Comparison of ENCODE assay signal across 11 cellular contexts in genomic region chr16:27405546-27406451, GRCh38. TPM values are rescaled to one million over a fixed set of nuclear protein-coding genes. Genes with fewer than 3 reads are reported as not detected.
DNase-seq lines count a peak whose midpoint lies in the region; ATAC-seq, FAIRE-seq and TF ChIP-seq lines count a peak whose summit lies in the region.
"Had no signal": no experiment of that assay in that cellular context is flagged by ENCODE, and none has a peak within 500 bp of the region (broad histone marks: within the 10 kb centered on the region; RNA-seq: fewer than 3 reads in every experiment).

No MANE protein-coding gene starts in this region.

- H2AFZ ChIP-seq in HepG2 (ENCODE audit: low read length): no peak overlapping the region
- H2AFZ ChIP-seq: parathyroid adenoma had no signal

- ATAC-seq in HepG2: peak; percentile 11; the same call in 2 of the 3 replicates
- ATAC-seq in right lobe of liver: no peak
- ATAC-seq in activated T-cell treated with anti-CD3 and anti-CD28 coated beads, Interleukin-2, amount 50 U/mL, for 4 hours: peak; percentile 11 to 14
- peak; percentile 48 to 55 for ATAC-seq in natural killer cell treated with Interleukin-12 subunit alpha and Interleukin-12 subunit beta and Interleukin-15 and Interleukin-18, amount 100 ng/mL, for 72 hours
- ATAC-seq in HG03025 (IDR thresholded peaks at IDR 0.05; ENCODE audit: low FRiP score, unreplicated experiment): no peak

- peaks cover 34% of the 10 kb centered on the region for H3K4me1 ChIP-seq in HepG2 (ENCODE audit: insufficient read depth, low read length)
- H3K4me1 ChIP-seq in right lobe of liver: no peaks in the 10 kb centered on the region
- H3K4me1 ChIP-seq in Caco-2: no peaks in the 10 kb centered on the region
- H3K4me1 ChIP-seq: parathyroid adenoma had no signal

- peaks cover 72% of the 10 kb centered on the region for H3K4me1 Mint-ChIP-seq in activated T-cell treated with anti-CD3 and anti-CD28 coated beads, Interleukin-2, amount 50 U/mL, for 4 hours (ENCODE audit: low read depth)
- peaks cover 67 to 76% of the 10 kb centered on the region in 2 donors for H3K4me1 Mint-ChIP-seq in natural killer cell treated with Interleukin-12 subunit alpha and Interleukin-12 subunit beta and Interleukin-15 and Interleukin-18, amount 100 ng/mL, for 72 hours (ENCODE audit: low read depth in 2 of 2)
- peaks cover 6% of the 10 kb centered on the region for H3K4me1 Mint-ChIP-seq in Caco-2 (ENCODE audit: low read depth, unreplicated experiment)

- TF ChIP-seq RAD21 in HepG2 (CRISPR knock-in tag; IDR thresholded peaks at IDR 0.05): no peak

- TF ChIP-seq POLR2A in HepG2 (IDR thresholded peaks at IDR 0.05; ENCODE audit: insufficient read depth in 1 of 2, low read depth in 2 of 2, low read length in 2 of 2) (no peak), right lobe of liver (IDR thresholded peaks at IDR 0.05) (no peak)

- H3K79me2 ChIP-seq in HepG2 (ENCODE audit: insufficient read depth, low read length): no peaks in the 10 kb centered on the region
- H3K79me2 ChIP-seq: parathyroid adenoma had no signal

- in situ Hi-C loops in HepG2 (cut with HindIII; ENCODE audit: extremely low pct_ligation_motif_present, low pct_unique_long_range_greater_than_20kb): no loop called here

- H3K27ac Mint-ChIP-seq in natural killer cell treated with Interleukin-12 subunit alpha and Interleukin-12 subunit beta and Interleukin-15 and Interleukin-18, amount 100 ng/mL, for 72 hours: peak overlapping the region; percentile 90 to 96
- H3K27ac Mint-ChIP-seq in Caco-2 (ENCODE audit: unreplicated experiment): no peak overlapping the region

- CTCF ChIA-PET in HepG2 (lab: Yijun Ruan, JAX; ENCODE audit: low intra/inter-chr PET ratio, low total read pairs) (no interaction called here), Caco-2 (lab: Charles Lee) (no interaction called here)

- no peaks in the 10 kb centered on the region for H3K36me3 ChIP-seq in HepG2 (replicated peaks in 1 of 2; ENCODE audit: control insufficient read depth in 1 of 2, insufficient read depth in 2 of 2, low read length in 2 of 2)
- no peaks in the 10 kb centered on the region for H3K36me3 ChIP-seq in right lobe of liver
- H3K36me3 ChIP-seq in Caco-2 (ENCODE audit: control insufficient read depth, insufficient read depth, low read length): no peaks in the 10 kb centered on the region

- no TSS peak for BruUV-seq in HepG2 (replicated peaks; lab: Mats Ljungman, UMichigan)
- no TSS peak for BruUV-seq in Caco-2 (replicated peaks; lab: Mats Ljungman, UMichigan)

- POLR2A ChIA-PET in HepG2 (lab: Yijun Ruan, JAX): no interaction called here
- POLR2A ChIA-PET in Caco-2 (lab: Charles Lee): no interaction called here

- H4K20me1 ChIP-seq in HepG2 (ENCODE audit: insufficient read depth, low read length): no peaks in the 10 kb centered on the region

- H3K9me3 ChIP-seq in HepG2 (ENCODE audit: low read length): peaks cover 8% of the 10 kb centered on the region; the same call in 1 of the 2 replicates
- H3K9me3 ChIP-seq in right lobe of liver: no peaks in the 10 kb centered on the region
- peaks cover 4% of the 10 kb centered on the region; the same call in 1 of the 2 replicates for H3K9me3 ChIP-seq in Caco-2

- peak overlapping the region; percentile 99 for H3K4me3 Mint-ChIP-seq in activated T-cell treated with anti-CD3 and anti-CD28 coated beads, Interleukin-2, amount 50 U/mL, for 4 hours
- peak overlapping the region; percentile 97 for H3K4me3 Mint-ChIP-seq in natural killer cell treated with Interleukin-12 subunit alpha and Interleukin-12 subunit beta and Interleukin-15 and Interleukin-18, amount 100 ng/mL, for 72 hours
- no peak overlapping the region for H3K4me3 Mint-ChIP-seq in Caco-2 (ENCODE audit: unreplicated experiment)

- TF ChIP-seq CTCF in HepG2 (CRISPR knock-in tag; IDR thresholded peaks at IDR 0.05) (no peak), right lobe of liver (IDR thresholded peaks at IDR 0.05) (no peak), Caco-2 (IDR thresholded peaks at IDR 0.05; ENCODE audit: insufficient read depth in 1 of 2, low read depth in 1 of 2, low read length in 1 of 2, severe bottlenecking in 1 of 2, unreplicated experiment in 1 of 2) (no peak)

- H3K4me3 ChIP-seq in HepG2 (replicated peaks in 1 of 3; ENCODE audit: insufficient read depth in 1 of 3, low read depth in 2 of 3, low read length in 3 of 3): no peak overlapping the region
- H3K4me3 ChIP-seq in right lobe of liver: no peak overlapping the region
- H3K4me3 ChIP-seq in Caco-2 (ENCODE audit: low read depth, low read length): no peak overlapping the region

- H3K9me3 Mint-ChIP-seq in activated T-cell treated with anti-CD3 and anti-CD28 coated beads, Interleukin-2, amount 50 U/mL, for 4 hours: no peaks in the 10 kb centered on the region
- peaks cover 5% of the 10 kb centered on the region for H3K9me3 Mint-ChIP-seq in natural killer cell treated with Interleukin-12 subunit alpha and Interleukin-12 subunit beta and Interleukin-15 and Interleukin-18, amount 100 ng/mL, for 72 hours
- no peaks in the 10 kb centered on the region for H3K9me3 Mint-ChIP-seq in Caco-2 (ENCODE audit: unreplicated experiment)

- no peak overlapping the region for H3K4me2 ChIP-seq in HepG2 (ENCODE audit: low read depth, low read length)

- peaks cover 15 to 55% of the 10 kb centered on the region in 2 experiments for H3K27me3 ChIP-seq in HepG2 (ENCODE audit: control insufficient read depth in 1 of 2, insufficient read depth in 2 of 2, low read length in 2 of 2)
- no peaks in the 10 kb centered on the region for H3K27me3 ChIP-seq in right lobe of liver
- no peaks in the 10 kb centered on the region for H3K27me3 ChIP-seq in Caco-2 (replicated peaks; ENCODE audit: control insufficient read depth, insufficient read depth, low read length)

- no peak overlapping the region for H3K9ac ChIP-seq in HepG2 (ENCODE audit: insufficient read depth, low read depth, low read length)
- H3K9ac ChIP-seq: parathyroid adenoma had no signal

- DNase-seq in HepG2 (ENCODE audit: low spot score) (no peak), right lobe of liver (no peak), Caco-2 (no peak), anterior cingulate cortex (lab: John Stamatoyannopoulos, UW) (no peak), DMS153 treated with DMSO at 0.1 percent for 48 hours (lab: John Stamatoyannopoulos, UW; ENCODE audit: unreplicated experiment) (no peak)
- DNase-seq in activated T-cell treated with anti-CD3 and anti-CD28 coated beads, Interleukin-2, amount 50 U/mL, for 4 hours: peak; percentile 66
- DNase-seq in natural killer cell treated with Interleukin-12 subunit alpha and Interleukin-12 subunit beta and Interleukin-15 and Interleukin-18, amount 100 ng/mL, for 72 hours (ENCODE audit: low spot score): peak; percentile 81
- DNase-seq: NCI-H446 treated with DMSO at 0.1 percent for 48 hours had no signal

- FAIRE-seq in HepG2 (lab: Jason Lieb, UNC): no peak

- TF ChIP-seq EP300 in HepG2 (IDR thresholded peaks at IDR 0.05; ENCODE audit: low read depth in 2 of 2, low read length in 2 of 2) (no peak), HepG2 (CRISPR knock-in tag; IDR thresholded peaks at IDR 0.05; ENCODE audit: borderline replicate concordance) (no peak)

- peaks cover 54% of the 10 kb centered on the region for H3K36me3 Mint-ChIP-seq in activated T-cell treated with anti-CD3 and anti-CD28 coated beads, Interleukin-2, amount 50 U/mL, for 4 hours (ENCODE audit: insufficient read depth)
- peaks cover 11% of the 10 kb centered on the region for H3K36me3 Mint-ChIP-seq in natural killer cell treated with Interleukin-12 subunit alpha and Interleukin-12 subunit beta and Interleukin-15 and Interleukin-18, amount 100 ng/mL, for 72 hours
- H3K36me3 Mint-ChIP-seq in Caco-2 (ENCODE audit: insufficient read depth, unreplicated experiment): no peaks in the 10 kb centered on the region

- H3K27ac ChIP-seq in HepG2 (ENCODE audit: extremely low read length, insufficient read depth, low read length) (no peak overlapping the region), right lobe of liver (no peak overlapping the region)
- H3K27ac ChIP-seq: HL-60, parathyroid adenoma had no signal

- no peaks in the 10 kb centered on the region for H3K27me3 Mint-ChIP-seq in activated T-cell treated with anti-CD3 and anti-CD28 coated beads, Interleukin-2, amount 50 U/mL, for 4 hours (ENCODE audit: low read depth)
- no peaks in the 10 kb centered on the region for H3K27me3 Mint-ChIP-seq in natural killer cell treated with Interleukin-12 subunit alpha and Interleukin-12 subunit beta and Interleukin-15 and Interleukin-18, amount 100 ng/mL, for 72 hours
- no peaks in the 10 kb centered on the region for H3K27me3 Mint-ChIP-seq in Caco-2 (ENCODE audit: insufficient read depth, unreplicated experiment)

- intact Hi-C loops in HepG2 (cut with micrococcal nuclease; ENCODE audit: unreplicated experiment): no loop called here
- intact Hi-C loops in right lobe of liver (cut with DNase I): no loop called here
- intact Hi-C loops in Caco-2 (cut with micrococcal nuclease; ENCODE audit: unreplicated experiment): no loop called here

- WGBS in HepG2 (ENCODE audit: low lambda C conversion rate): 17% methylated on average over 19 of the region's 19 CpGs
- WGBS in right lobe of liver (ENCODE audit: insufficient coverage, low coverage, low lambda C conversion rate, missing lambda C conversion rate): 36% methylated on average over 3 of the region's 19 CpGs

RNA-seq across cellular contexts. Expression of gene IL21R, which starts 3.8 kb away (rescaled TPM):
- total RNA-seq in HepG2 (2016; rRNA removed; fragmentation: Illumina TruSeq; extraction: Trizol): 0.17 and 0.64 TPM in 2 replicates
- total RNA-seq in HepG2 (2016; cell fraction: cytosol; rRNA removed; fragmentation: Illumina TruSeq; extraction: Trizol; ENCODE audit: low read depth): not detected in 2 replicates
- 0.22 and 0.43 TPM in 2 replicates for total RNA-seq in HepG2 (2016; cell fraction: insoluble cytoplasmic fraction; rRNA removed; fragmentation: Illumina TruSeq; extraction: Trizol)
- 0.22 and 0.45 TPM in 2 replicates for total RNA-seq in HepG2 (2016; cell fraction: membrane; rRNA removed; fragmentation: Illumina TruSeq; extraction: Trizol)
- 0.28 and 0.40 TPM in 2 replicates for total RNA-seq in HepG2 (2016; cell fraction: nucleus; rRNA removed; fragmentation: Illumina TruSeq; extraction: Trizol)
- 0.49 and 1.6 TPM in 2 replicates for polyA plus RNA-seq in HepG2 (2011; rRNA removed)
- polyA plus RNA-seq in HepG2 (2011; cell fraction: cytosol; rRNA removed): 0.62 and 1.4 TPM in 2 replicates
- polyA plus RNA-seq in HepG2 (2011; cell fraction: nucleus; rRNA removed): 0.34 and 1.6 TPM in 2 replicates
- 1.1 and 2.8 TPM in 2 replicates for polyA plus RNA-seq in HepG2 (2012)
- polyA plus RNA-seq in HepG2 (2016; cell fraction: cytosol; fragmentation: Illumina TruSeq; extraction: Trizol; ENCODE audit: low read depth): 0.07 and 0.09 TPM in 2 replicates
- 0.14 and 0.21 TPM in 2 replicates for polyA plus RNA-seq in HepG2 (2016; cell fraction: insoluble cytoplasmic fraction; fragmentation: Illumina TruSeq; extraction: Trizol; ENCODE audit: low read depth)
- 0.06 and 0.12 TPM in 2 replicates for polyA plus RNA-seq in HepG2 (2016; cell fraction: membrane; fragmentation: Illumina TruSeq; extraction: Trizol; ENCODE audit: low read depth)
- polyA plus RNA-seq in HepG2 (2016; cell fraction: nucleus; fragmentation: Illumina TruSeq; extraction: Trizol; ENCODE audit: insufficient read depth, low read depth): 0.35 and 0.56 TPM in 2 replicates
- 0.56 and 3.1 TPM in 2 replicates for polyA minus RNA-seq in HepG2 (2011; rRNA and poly(A)+ RNA removed; ENCODE audit: low replicate concordance)
- polyA minus RNA-seq in HepG2 (2011; cell fraction: cytosol; rRNA and poly(A)+ RNA removed): 0.88 and 1.1 TPM in 2 replicates
- 0.26 and 0.87 TPM in 2 replicates for polyA minus RNA-seq in HepG2 (2011; cell fraction: nucleus; rRNA and poly(A)+ RNA removed)
- 1 to 10 TPM in 1 of 6 experiments, under 1 TPM in 5; 0.09 to 1.3 (median 0.31) TPM for total RNA-seq in right lobe of liver
- total RNA-seq in activated T-cell treated with anti-CD3 and anti-CD28 coated beads, Interleukin-2, amount 50 U/mL, for 4 hours: 10 to 100 TPM; 90.7 to 94.9 (median 91.4) TPM
- total RNA-seq in natural killer cell treated with Interleukin-12 subunit alpha and Interleukin-12 subunit beta and Interleukin-15 and Interleukin-18, amount 100 ng/mL, for 72 hours: 10 to 100 TPM; 58.3 to 64.4 TPM
- total RNA-seq in Caco-2 (2022): 0.07 and 0.12 TPM in 2 replicates

Comparison
In these comparisons a context has a peak if more than half of its experiments do, and no peak if none do; other contexts are left out.
1. ATAC-seq: peak in HepG2 (single experiment), activated T-cell treated with anti-CD3 and anti-CD28 coated beads, Interleukin-2, amount 50 U/mL, for 4 hours (2 of 2) and natural killer cell treated with Interleukin-12 subunit alpha and Interleukin-12 subunit beta and Interleukin-15 and Interleukin-18, amount 100 ng/mL, for 72 hours (2 of 2); none in right lobe of liver (0 of 4) and HG03025 (single experiment).
2. DNase-seq: peak in activated T-cell treated with anti-CD3 and anti-CD28 coated beads, Interleukin-2, amount 50 U/mL, for 4 hours (single experiment) and natural killer cell treated with Interleukin-12 subunit alpha and Interleukin-12 subunit beta and Interleukin-15 and Interleukin-18, amount 100 ng/mL, for 72 hours (single experiment); none in HepG2 (single experiment), right lobe of liver (0 of 3), Caco-2 (0 of 2), anterior cingulate cortex (0 of 58) and DMS153 treated with DMSO at 0.1 percent for 48 hours (single experiment).
3. RNA of gene IL21R, which starts 3.8 kb away (total RNA-seq): 90.7 to 94.9 TPM in activated T-cell treated with anti-CD3 and anti-CD28 coated beads, Interleukin-2, amount 50 U/mL, for 4 hours and 58.3 to 64.4 TPM in natural killer cell treated with Interleukin-12 subunit alpha and Interleukin-12 subunit beta and Interleukin-15 and Interleukin-18, amount 100 ng/mL, for 72 hours; 0.17 to 0.64 TPM in HepG2, 0.09 to 1.3 TPM in right lobe of liver and 0.07 to 0.12 TPM in Caco-2; every median in the first group is over 10 times any median in the second.